In the genomic region with DNA sequence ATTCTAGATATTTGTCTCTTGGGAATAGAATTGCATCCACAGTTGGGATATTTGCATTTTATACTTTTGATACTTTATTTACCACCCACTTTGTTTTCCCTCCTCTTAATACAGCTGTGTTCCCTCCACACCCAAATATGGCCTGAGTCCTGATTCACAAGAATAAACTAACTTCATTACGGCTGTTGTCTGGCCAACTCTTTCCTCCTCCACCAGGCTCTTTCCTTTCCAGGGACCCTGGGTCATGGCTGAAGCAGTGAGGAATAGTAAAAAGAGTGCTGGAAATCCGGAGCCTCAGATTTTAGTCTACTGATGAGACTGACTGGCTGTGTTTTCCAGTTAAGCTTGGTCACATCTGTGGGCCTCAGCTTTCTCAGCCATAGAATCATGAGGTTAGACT, we compare ENCODE assay signal across 14 cellular contexts. TPM values are rescaled to one million over a fixed set of nuclear protein-coding genes. Genes with fewer than 3 reads are reported as not detected.
DNase-seq lines count a peak whose midpoint lies in the region; ATAC-seq and TF ChIP-seq lines count a peak whose summit lies in the region.
"Had no signal": no experiment of that assay in that cellular context is flagged by ENCODE, and none has a peak within 500 bp of the region (broad histone marks: within the 10 kb centered on the region; RNA-seq: fewer than 3 reads in every experiment).

No MANE protein-coding gene starts in this region.

- H3K27me3 Mint-ChIP-seq in CD4-positive, alpha-beta memory T cell: peaks cover 9 to 12% of the 10 kb centered on the region in 2 donors

- H3K4me1 Mint-ChIP-seq in CD4-positive, alpha-beta memory T cell: no peaks in the 10 kb centered on the region
- H3K4me1 Mint-ChIP-seq: WTC11 had no signal

- H3K27me3 ChIP-seq in esophagus muscularis mucosa (no peaks in the 10 kb centered on the region), mesendoderm (ENCODE audit: insufficient read depth, low read length, poor library complexity) (no peaks in the 10 kb centered on the region), testis (no peaks in the 10 kb centered on the region)
- H3K27me3 ChIP-seq in CD4-positive, alpha-beta memory T cell (ENCODE audit: insufficient read depth, low read length): no peaks in the 10 kb centered on the region
- H3K27me3 ChIP-seq: BLaER1 treated with 17β-estradiol and CSF1 and Interleukin-3, amounts not matched to agents 10 nM and 100 nM had no signal

- no peaks in the 10 kb centered on the region for H3K79me1 ChIP-seq in mesendoderm (ENCODE audit: low read length)

- no peaks in the 10 kb centered on the region for H3K9me3 Mint-ChIP-seq in CD4-positive, alpha-beta memory T cell

- no peak overlapping the region for H3K4me2 ChIP-seq in mesendoderm (ENCODE audit: low read length)

- H3K36me3 Mint-ChIP-seq in CD4-positive, alpha-beta memory T cell: no peaks in the 10 kb centered on the region
- H3K36me3 Mint-ChIP-seq: WTC11 had no signal

- no peak overlapping the region for H2AK5ac ChIP-seq in mesendoderm (ENCODE audit: low read length)

- no peak overlapping the region for H2BK15ac ChIP-seq in mesendoderm (replicated peaks; ENCODE audit: low read depth)

- no peaks in the 10 kb centered on the region for H3K36me3 ChIP-seq in esophagus muscularis mucosa
- H3K36me3 ChIP-seq in mesendoderm (ENCODE audit: control insufficient read depth, insufficient read depth, low read length): no peaks in the 10 kb centered on the region
- no peaks in the 10 kb centered on the region for H3K36me3 ChIP-seq in testis (ENCODE audit: low read depth, missing control alignments)
- H3K36me3 ChIP-seq in CD4-positive, alpha-beta memory T cell (ENCODE audit: insufficient read depth, low read length): no peaks in the 10 kb centered on the region
- H3K36me3 ChIP-seq: BLaER1 treated with 17β-estradiol and CSF1 and Interleukin-3, amounts not matched to agents 10 nM and 100 nM had no signal

- CTCF ChIA-PET in CD4-positive, alpha-beta memory T cell (lab: Charles Lee; ENCODE audit: partially characterized antibody): no interaction called here

- no peak overlapping the region for H3K56ac ChIP-seq in mesendoderm (ENCODE audit: low read length)

- H3K4me3 ChIP-seq in esophagus muscularis mucosa (no peak overlapping the region), mesendoderm (ENCODE audit: low read length) (no peak overlapping the region), testis (no peak overlapping the region)
- no peak overlapping the region for H3K4me3 ChIP-seq in CD4-positive, alpha-beta memory T cell (ENCODE audit: low read length in 2 of 2)
- H3K4me3 ChIP-seq: BLaER1 treated with 17β-estradiol and CSF1 and Interleukin-3, amounts not matched to agents 10 nM and 100 nM; lung had no signal

- H3K27ac ChIP-seq in esophagus muscularis mucosa (replicated peaks in 1 of 4) (peak overlapping the region; percentile 21 to 53 (median 38)), mesendoderm (ENCODE audit: low read depth, low read length) (no peak overlapping the region), testis (peak overlapping the region in 1 of 2 donors; percentile 71)
- H3K27ac ChIP-seq in CD4-positive, alpha-beta memory T cell (ENCODE audit: low read depth, low read length): no peak overlapping the region
- H3K27ac ChIP-seq: BLaER1 treated with 17β-estradiol and CSF1 and Interleukin-3, amounts not matched to agents 10 nM and 100 nM had no signal

- TF ChIP-seq POLR2A in esophagus muscularis mucosa (IDR thresholded peaks at IDR 0.05; ENCODE audit: low read depth): no peak
- TF ChIP-seq POLR2A in testis (IDR thresholded peaks at IDR 0.05): no peak

- no peak overlapping the region for H2BK5ac ChIP-seq in mesendoderm (ENCODE audit: low read length)

- H3K18ac ChIP-seq in mesendoderm (ENCODE audit: low read length): no peak overlapping the region

- POLR2A ChIA-PET in CD4-positive, alpha-beta memory T cell (lab: Charles Lee; ENCODE audit: partially characterized antibody): no interaction called here

- H3K23ac ChIP-seq in mesendoderm (ENCODE audit: low read length): no peak overlapping the region

- H3K9ac ChIP-seq in mesendoderm (ENCODE audit: low read length): no peak overlapping the region
- H3K9ac ChIP-seq: BLaER1 treated with 17β-estradiol and CSF1 and Interleukin-3, amounts not matched to agents 10 nM and 100 nM had no signal

- TF ChIP-seq CTCF in esophagus muscularis mucosa (IDR thresholded peaks at IDR 0.05) (no peak), testis (IDR thresholded peaks at IDR 0.05) (no peak)

- whole genome bisulfite sequencing in esophagus muscularis mucosa: 26% methylated on average over 2 of the region's 2 CpGs
- no CpG with 5 or more reads among the region's 2 CpGs for WGBS in mesendoderm (ENCODE audit: extremely low coverage, insufficient coverage, low lambda C conversion rate)
- 25 to 33% methylated on average over 2 of the region's 2 CpGs for WGBS in testis, 2 donors

- no peak for TF ChIP-seq EP300 in esophagus muscularis mucosa (IDR thresholded peaks at IDR 0.05)

- H3K79me2 ChIP-seq in mesendoderm (ENCODE audit: control insufficient read depth, insufficient read depth, low read length): no peaks in the 10 kb centered on the region

- peaks cover 11 to 39% (median 32%) of the 10 kb centered on the region in 4 donors for H3K4me1 ChIP-seq in esophagus muscularis mucosa
- no peaks in the 10 kb centered on the region for H3K4me1 ChIP-seq in mesendoderm (ENCODE audit: control insufficient read depth, low read depth, low read length)
- peaks cover 22% of the 10 kb centered on the region for H3K4me1 ChIP-seq in testis
- no peaks in the 10 kb centered on the region for H3K4me1 ChIP-seq in CD4-positive, alpha-beta memory T cell (ENCODE audit: insufficient read depth, low read length)

- no peak overlapping the region for H3K4ac ChIP-seq in mesendoderm (ENCODE audit: low read depth, low read length)

- H2BK120ac ChIP-seq in mesendoderm (ENCODE audit: low read depth, low read length): no peak overlapping the region

- ATAC-seq in HG02885 (IDR thresholded peaks at IDR 0.05; ENCODE audit: poor library complexity, unreplicated experiment) (no peak), GM19324 (IDR thresholded peaks at IDR 0.05; ENCODE audit: low FRiP score, unreplicated experiment) (no peak)
- ATAC-seq: WTC11 had no signal

- no peaks in the 10 kb centered on the region for H3K9me3 ChIP-seq in esophagus muscularis mucosa
- no peaks in the 10 kb centered on the region for H3K9me3 ChIP-seq in testis
- no peaks in the 10 kb centered on the region for H3K9me3 ChIP-seq in CD4-positive, alpha-beta memory T cell (ENCODE audit: control insufficient read depth in 1 of 2, low read length in 2 of 2)

- no peak overlapping the region for H3K27ac Mint-ChIP-seq in CD4-positive, alpha-beta memory T cell
- H3K27ac Mint-ChIP-seq: WTC11 had no signal

- intact Hi-C loops in esophagus muscularis mucosa (cut with DNase I) (loop anchor here (10.0 kb wide), 1 partner anchor 111 kb away; a partner anchor contains a TSS), testis (cut with DNase I; ENCODE audit: low total_unique reads) (no loop called here)
- intact Hi-C loops in CD4-positive, alpha-beta memory T cell (cut with micrococcal nuclease): no loop called here

- H4K8ac ChIP-seq in mesendoderm (ENCODE audit: low read depth, low read length): peak overlapping the region; percentile 81

- no peak overlapping the region for H3K4me3 Mint-ChIP-seq in CD4-positive, alpha-beta memory T cell
- H3K4me3 Mint-ChIP-seq: WTC11 had no signal

- peak; percentile 1 for DNase-seq in NCI-H69 (lab: John Stamatoyannopoulos, UW)
- DNase-seq in esophagus muscularis mucosa (ENCODE audit: extremely low spot score): no peak
- no peak for DNase-seq in mesendoderm
- DNase-seq in testis: peak; percentile 63
- DNase-seq in CD4-positive, alpha-beta memory T cell: no peak
- DNase-seq in RKO (ENCODE audit: low spot score): no peak
- DNase-seq: activated naive CD4-positive, alpha-beta T cell; central memory CD4-positive, alpha-beta T cell; SW 1271 had no signal

- no peak overlapping the region for H4K5ac ChIP-seq in mesendoderm (ENCODE audit: low read length)

RNA-seq across cellular contexts. Expression of a gene that starts 48.4 kb away (rescaled TPM):
- total RNA-seq in esophagus muscularis mucosa (10 to 100 TPM; 19.4 to 29.9 (median 23.9) TPM), testis (10 to 100 TPM; 35.7 to 37.7 TPM)
- 8.4 TPM for polyA plus RNA-seq in mesendoderm (2013, experiment 1 of 2)
- polyA plus RNA-seq in mesendoderm (2013, experiment 2 of 2): 8.8 TPM
- 47.6 TPM for polyA plus RNA-seq in testis (ENCODE audit: insufficient read depth, low read depth, low replicate concordance)
- 10 to 100 TPM; 20.9 to 25.3 TPM for total RNA-seq in CD4-positive, alpha-beta memory T cell
- 1 to 10 TPM; 2.9 to 4.2 TPM for polyA plus RNA-seq in CD4-positive, alpha-beta memory T cell

Comparison
In these comparisons a context has a peak if more than half of its experiments do, and no peak if none do; other contexts are left out.
1. DNase-seq: peak in NCI-H69 (single experiment) and testis (single experiment); none in esophagus muscularis mucosa (single experiment), mesendoderm (single experiment), CD4-positive, alpha-beta memory T cell (0 of 5) and RKO (single experiment).
2. H3K27ac ChIP-seq: peak in esophagus muscularis mucosa (4 of 4); none in mesendoderm (single experiment) and CD4-positive, alpha-beta memory T cell (single experiment).